ENCODE assay signal across 17 cellular contexts in the genomic region with DNA sequence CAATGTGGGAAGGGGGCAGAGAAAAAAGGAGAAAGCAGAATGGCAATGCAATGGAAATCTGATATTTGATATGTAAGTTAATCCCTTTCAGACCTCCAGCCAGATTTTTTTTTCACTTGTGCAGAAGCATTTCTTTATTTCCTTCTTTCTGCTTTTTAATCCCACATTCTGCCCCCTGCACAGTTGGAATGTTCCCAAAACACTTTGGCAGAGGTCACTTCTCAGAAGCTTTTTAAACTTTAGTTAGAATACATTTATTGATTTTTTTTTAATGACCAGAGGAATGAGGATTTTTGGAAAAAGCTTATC.
DNase-seq lines count a peak whose midpoint lies in the region; ATAC-seq and TF ChIP-seq lines count a peak whose summit lies in the region.
"Had no signal": no experiment of that assay in that cellular context is flagged by ENCODE, and none has a peak within 500 bp of the region (broad histone marks: within the 10 kb centered on the region; RNA-seq: fewer than 3 reads in every experiment).

No MANE protein-coding gene starts in this region.

- DNase-seq in RWPE2 (ENCODE audit: low spot score) = no peak
- DNase-seq in fibroblast of pulmonary artery (ENCODE audit: low read depth) = peak; percentile 41
- DNase-seq in osteocyte (ENCODE audit: extremely low spot score, unreplicated experiment) = no peak
- DNase-seq in NCI-H2196 treated with DMSO at 0.1 percent for 48 hours (lab: John Stamatoyannopoulos, UW; ENCODE audit: unreplicated experiment) = no peak
- DNase-seq in epidermal melanocyte (ENCODE audit: insufficient read length, low spot score) = no peak
- DNase-seq: activated CD4-positive, CD25-positive, alpha-beta regulatory T cell treated with anti-CD3 and anti-CD28 coated beads, Interleukin-2, amount 50 U/mL, for 72 hours; dorsolateral prefrontal cortex; left cardiac atrium; MM.1S; NCI-H345; PC-9; spleen had no signal

- H3K9me3 ChIP-seq in HUES64 (ENCODE audit: insufficient read depth, low read depth, low read length) (peaks cover 3% of the 10 kb centered on the region; the same call in 1 of the 2 replicates), RWPE2 (ENCODE audit: severe bottlenecking) (no peaks in the 10 kb centered on the region)
- H3K9me3 ChIP-seq: neutrophil had no signal

- H3K36me3 Mint-ChIP-seq in osteocyte (ENCODE audit: unreplicated experiment) = peaks cover 6% of the 10 kb centered on the region
- H3K36me3 Mint-ChIP-seq: CD14-positive monocyte had no signal

- ATAC-seq in RWPE2 (ENCODE audit: low read depth) (no peak), GM18520 (IDR thresholded peaks at IDR 0.05; ENCODE audit: unreplicated experiment) (no peak)

- H3K27ac Mint-ChIP-seq in osteocyte (ENCODE audit: unreplicated experiment) = peak overlapping the region; percentile 83
- H3K27ac Mint-ChIP-seq: CD14-positive monocyte had no signal

- peaks cover 4% of the 10 kb centered on the region for H3K9me3 Mint-ChIP-seq in osteocyte (ENCODE audit: unreplicated experiment)

- H3K4me3 ChIP-seq in HUES64 (ENCODE audit: low read length) = no peak overlapping the region
- no peak overlapping the region for H3K4me3 ChIP-seq in RWPE2 (ENCODE audit: severe bottlenecking)
- no peak overlapping the region for H3K4me3 ChIP-seq in fibroblast of pulmonary artery (replicated peaks; ENCODE audit: low read depth, low read length)
- H3K4me3 ChIP-seq: PC-9, spleen had no signal

- H3K9ac ChIP-seq in HUES64 (ENCODE audit: low read depth, low read length) = no peak overlapping the region

- H3K27me3 ChIP-seq in HUES64 (ENCODE audit: insufficient read depth, low read length) = no peaks in the 10 kb centered on the region
- H3K27me3 ChIP-seq in RWPE2 (ENCODE audit: insufficient read depth, poor library complexity, severe bottlenecking) = no peaks in the 10 kb centered on the region
- H3K27me3 ChIP-seq: dorsolateral prefrontal cortex, foreskin keratinocyte, neutrophil, spleen had no signal

- no peaks in the 10 kb centered on the region for H3K27me3 Mint-ChIP-seq in osteocyte (ENCODE audit: unreplicated experiment)

- peaks cover 21% of the 10 kb centered on the region for H3K4me1 Mint-ChIP-seq in osteocyte (ENCODE audit: unreplicated experiment)
- H3K4me1 Mint-ChIP-seq: CD14-positive monocyte had no signal

- H3K4me1 ChIP-seq in HUES64 (ENCODE audit: insufficient read depth, low read length) = peaks cover 15% of the 10 kb centered on the region
- H3K4me1 ChIP-seq in RWPE2 (ENCODE audit: insufficient read depth, poor library complexity, severe bottlenecking) = peaks cover 27% of the 10 kb centered on the region
- H3K4me1 ChIP-seq: spleen had no signal

- TF ChIP-seq CTCF in RWPE2 (IDR thresholded peaks at IDR 0.05; ENCODE audit: poor library complexity, severe bottlenecking) = no peak
- no peak for TF ChIP-seq CTCF in fibroblast of pulmonary artery (IDR thresholded peaks at IDR 0.05; ENCODE audit: low read length, missing control alignments)
- TF ChIP-seq CTCF in osteocyte (IDR thresholded peaks at IDR 0.05) = no peak

- no peaks in the 10 kb centered on the region for H3K36me3 ChIP-seq in HUES64 (ENCODE audit: insufficient read depth, low read length)
- H3K36me3 ChIP-seq in RWPE2 (ENCODE audit: low read depth) = no peaks in the 10 kb centered on the region
- H3K36me3 ChIP-seq: neutrophil, spleen had no signal

- H3K27ac ChIP-seq in HUES64 (ENCODE audit: low read depth, low read length) (peak overlapping the region; percentile 63), RWPE2 (ENCODE audit: poor library complexity, severe bottlenecking) (peak overlapping the region; percentile 87)
- H3K27ac ChIP-seq: neutrophil, PC-9, spleen had no signal

- peak overlapping the region; percentile 31 for H3K4me3 Mint-ChIP-seq in osteocyte (ENCODE audit: unreplicated experiment)
- H3K4me3 Mint-ChIP-seq: CD14-positive monocyte had no signal
